In the genomic region with DNA sequence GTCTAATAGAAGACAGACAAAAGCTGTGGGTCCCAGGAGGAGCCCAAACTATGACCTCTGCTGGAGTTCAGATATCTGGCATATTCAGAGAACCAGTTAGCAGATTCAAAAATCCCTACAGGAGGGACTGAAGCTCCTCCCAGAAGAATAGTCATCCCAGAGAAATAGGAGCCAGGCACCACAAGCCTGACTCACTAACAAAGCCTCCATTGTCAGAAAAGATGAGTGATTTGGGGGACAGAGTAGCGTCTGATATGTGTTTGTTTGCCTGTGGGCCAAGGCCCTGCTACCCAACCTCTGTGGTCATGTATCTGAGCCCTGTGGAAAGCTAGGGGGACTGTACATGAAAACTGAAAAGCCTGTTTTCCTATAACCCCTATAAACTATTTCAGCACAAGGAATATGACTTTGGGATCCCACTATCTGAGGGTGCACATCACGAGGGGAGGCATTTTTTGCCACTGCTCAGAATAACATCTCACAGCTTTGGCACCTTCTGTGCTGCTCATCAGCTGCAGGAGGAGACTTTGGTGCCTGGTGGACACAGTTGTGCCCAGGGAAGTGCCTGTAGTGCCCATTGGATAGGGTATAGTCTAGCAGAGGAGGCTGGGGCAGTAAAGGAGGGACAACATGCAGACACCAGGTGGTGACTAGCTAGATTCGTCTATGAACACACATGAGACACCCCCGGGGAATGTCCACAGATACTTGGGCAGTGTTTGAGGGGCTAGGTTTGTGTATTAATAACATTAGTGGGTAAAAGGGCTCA, we compare ENCODE assay signal across 1 cellular context.
A peak's percentile ranks its signal among the peaks of the same experiment; 100 is the strongest.
TF ChIP-seq lines count a peak whose summit lies in the region.

No MANE protein-coding gene starts in this region.

TF ChIP-seq in HCT116, 20 proteins besides CTCF, POLR2A, EP300 and RAD21 (continued from another document):
- TF ChIP-seq, protein P1, sequence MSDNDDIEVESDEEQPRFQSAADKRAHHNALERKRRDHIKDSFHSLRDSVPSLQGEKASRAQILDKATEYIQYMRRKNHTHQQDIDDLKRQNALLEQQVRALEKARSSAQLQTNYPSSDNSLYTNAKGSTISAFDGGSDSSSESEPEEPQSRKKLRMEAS (IDR thresholded peaks at IDR 0.05), result no peak
- TF ChIP-seq CBX3 (IDR thresholded peaks at IDR 0.05; ENCODE audit: low read depth), result no peak
- TF ChIP-seq EZH2 (IDR thresholded peaks at IDR 0.05), result no peak
- no peak for TF ChIP-seq SIN3A (IDR thresholded peaks at IDR 0.05; ENCODE audit: low read depth)
- TF ChIP-seq JUND (IDR thresholded peaks at IDR 0.05), result 0 out of 2 replicates have a peak, but pooled peaks have one; percentile 30
- TF ChIP-seq EZH2phosphoT487 (IDR thresholded peaks at IDR 0.05; ENCODE audit: borderline replicate concordance), result no peak
- peak; percentile 47 for TF ChIP-seq FOSL1 (IDR thresholded peaks at IDR 0.05; ENCODE audit: low read depth)
TF ChIP-seq in HCT116: peak in this region for 2.
